In the genomic region with DNA sequence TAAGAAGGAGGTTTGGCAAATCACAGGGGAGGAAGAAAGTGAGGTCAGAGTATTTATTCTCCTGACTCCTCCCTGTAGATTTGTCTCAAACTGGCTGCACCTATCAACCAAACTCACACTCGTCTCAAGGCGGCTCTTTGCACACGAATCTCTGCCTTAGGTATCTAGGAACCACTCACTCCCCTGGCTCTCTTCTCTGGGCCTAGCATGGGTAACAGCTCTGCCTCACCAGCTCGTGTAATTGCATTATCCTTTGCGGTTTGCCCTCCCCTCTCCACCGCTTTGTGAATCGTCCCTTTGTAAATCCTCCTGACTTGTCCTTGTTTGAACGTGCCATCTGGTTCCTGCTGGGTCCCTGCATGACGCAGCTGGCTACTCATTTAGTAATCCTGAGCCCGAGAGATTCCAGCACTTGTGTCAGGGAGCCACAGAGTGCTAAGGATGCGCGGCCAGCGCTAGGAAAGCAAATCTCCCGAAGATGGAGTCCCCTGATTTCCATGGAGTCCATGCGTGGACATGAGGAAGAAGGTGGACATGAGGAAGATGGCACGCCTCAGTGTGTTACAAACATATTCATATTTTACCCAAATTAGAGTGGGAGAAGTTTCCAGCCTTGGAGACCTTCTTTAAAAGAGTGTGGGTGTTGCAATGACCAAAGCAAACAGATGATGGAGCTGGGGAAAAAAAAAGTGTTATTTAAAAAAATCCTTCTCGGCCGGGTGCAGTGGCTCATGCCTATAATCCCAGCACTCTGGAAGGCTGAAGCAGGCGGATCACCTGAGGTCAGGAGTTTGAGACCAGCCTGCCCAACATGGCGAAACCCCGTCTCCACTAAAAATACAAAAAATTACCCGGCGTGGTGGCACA, we compare ENCODE assay signal across 8 cellular contexts.
DNase-seq lines count a peak whose midpoint lies in the region; ATAC-seq and TF ChIP-seq lines count a peak whose summit lies in the region.

No MANE protein-coding gene starts in this region.

- ATAC-seq in GM19035 (IDR thresholded peaks at IDR 0.05; ENCODE audit: unreplicated experiment): no peak
- no peak for ATAC-seq in GM21786 (IDR thresholded peaks at IDR 0.05; ENCODE audit: unreplicated experiment)
- ATAC-seq in GM18907 (IDR thresholded peaks at IDR 0.05; ENCODE audit: unreplicated experiment): no peak

- H3K27ac ChIP-seq in WERI-Rb-1: peak overlapping the region; percentile 66

- H3K36me3 ChIP-seq in WERI-Rb-1: no peaks in the 10 kb centered on the region

- H3K27me3 ChIP-seq in WERI-Rb-1 (ENCODE audit: insufficient read depth, low read depth, severe bottlenecking): no peaks in the 10 kb centered on the region

- DNase-seq in DMS53 (lab: John Stamatoyannopoulos, UW) (peak; percentile 94), NCI-H146 (lab: John Stamatoyannopoulos, UW) (peak; percentile 96), WERI-Rb-1 (peak; percentile 87), kidney tubule cell (ENCODE audit: low spot score) (peak; percentile 61)
- DNase-seq in activated naive CD4-positive, alpha-beta T cell treated with anti-CD3 and anti-CD28 coated beads, Interleukin-2, amount 50 U/mL, for 16 hours: no peak

- no peaks in the 10 kb centered on the region for H3K9me3 ChIP-seq in WERI-Rb-1 (ENCODE audit: severe bottlenecking)

- no peak for TF ChIP-seq CTCF in WERI-Rb-1 (IDR thresholded peaks at IDR 0.05; ENCODE audit: low read depth, low read length)

- H3K4me3 ChIP-seq in WERI-Rb-1 (ENCODE audit: low read depth, low read length): no peak overlapping the region
